ENCODE assay signal across 10 cellular contexts in the genomic region with DNA sequence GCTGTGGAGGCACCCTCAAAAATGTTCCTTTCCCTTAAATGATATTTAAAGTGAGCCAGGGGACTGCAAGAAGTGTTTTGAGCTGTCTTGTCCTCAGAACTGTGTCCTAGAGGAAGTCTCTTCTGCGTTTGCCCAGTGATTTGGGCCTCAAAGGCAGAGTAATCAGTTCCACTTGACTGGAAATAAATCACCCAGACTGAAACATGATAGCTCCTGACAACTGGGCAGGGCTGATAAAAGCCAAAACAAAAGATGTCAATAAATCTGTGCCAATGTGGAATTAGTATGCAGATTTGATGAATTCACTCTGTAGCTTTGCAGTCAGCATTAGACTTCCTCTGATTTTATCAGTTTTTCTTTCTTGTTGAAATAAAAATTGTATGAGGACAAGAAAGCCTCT.
DNase-seq lines count a peak whose midpoint lies in the region; ATAC-seq and TF ChIP-seq lines count a peak whose summit lies in the region.
"Had no signal": no experiment of that assay in that cellular context is flagged by ENCODE, and none has a peak within 500 bp of the region (broad histone marks: within the 10 kb centered on the region; RNA-seq: fewer than 3 reads in every experiment).

No MANE protein-coding gene starts in this region.

- no peaks in the 10 kb centered on the region for H3K9me3 Mint-ChIP-seq in activated T-helper 2 cell treated with anti-CD3 and anti-CD28 coated beads, Interferon-gamma antibody, Interleukin-2, Interleukin-4, amounts not matched to agents 10 μg/mL and 5 μg/mL and 100 μg/mL, durations not matched to agents 14 hours and 24 hours and 36 hours
- no peaks in the 10 kb centered on the region for H3K9me3 Mint-ChIP-seq in stimulated activated memory B cell treated with anti-CD40 and anti-IgM and Interleukin-4, amounts not matched to agents 10 μg/mL and 1 μg/mL and 100 μg/mL, for 72 hours
- H3K9me3 Mint-ChIP-seq: activated CD8-positive, alpha-beta T cell treated with anti-CD3 and anti-CD28 coated beads for 36 hours had no signal

- H3K27ac ChIP-seq in right atrium auricular region = no peak overlapping the region
- H3K27ac ChIP-seq: coronary artery had no signal

- H3K4me1 ChIP-seq in right atrium auricular region = peaks cover 0 to 18% of the 10 kb centered on the region in 2 donors

- H3K36me3 ChIP-seq in right atrium auricular region = peaks cover 3% of the 10 kb centered on the region

- no peaks in the 10 kb centered on the region for H3K27me3 ChIP-seq in right atrium auricular region

- ATAC-seq in left ventricle myocardium superior = peak; percentile 45
- ATAC-seq in GM21390 (IDR thresholded peaks at IDR 0.05; ENCODE audit: unreplicated experiment) = no peak
- ATAC-seq in stimulated activated memory B cell treated with anti-CD40 and anti-IgM and Interleukin-4, amounts not matched to agents 10 μg/mL and 1 μg/mL and 100 μg/mL, for 72 hours = no peak
- ATAC-seq: activated CD8-positive, alpha-beta T cell treated with anti-CD3 and anti-CD28 coated beads for 36 hours had no signal

- no peaks in the 10 kb centered on the region for H3K27me3 Mint-ChIP-seq in activated T-helper 2 cell treated with anti-CD3 and anti-CD28 coated beads, Interferon-gamma antibody, Interleukin-2, Interleukin-4, amounts not matched to agents 10 μg/mL and 5 μg/mL and 100 μg/mL, durations not matched to agents 14 hours and 24 hours and 36 hours (ENCODE audit: low read depth)
- no peaks in the 10 kb centered on the region for H3K27me3 Mint-ChIP-seq in stimulated activated memory B cell treated with anti-CD40 and anti-IgM and Interleukin-4, amounts not matched to agents 10 μg/mL and 1 μg/mL and 100 μg/mL, for 72 hours
- H3K27me3 Mint-ChIP-seq: activated CD8-positive, alpha-beta T cell treated with anti-CD3 and anti-CD28 coated beads for 36 hours had no signal

- no peaks in the 10 kb centered on the region for H3K9me3 ChIP-seq in right atrium auricular region

- intact Hi-C loops in left ventricle myocardium superior (cut with micrococcal nuclease) = no loop called here
- intact Hi-C loops in activated T-helper 2 cell treated with anti-CD3 and anti-CD28 coated beads, Interferon-gamma antibody, Interleukin-2, Interleukin-4, amounts not matched to agents 10 μg/mL and 5 μg/mL and 100 μg/mL, durations not matched to agents 14 hours and 24 hours and 36 hours (cut with micrococcal nuclease) = no loop called here

- no peak overlapping the region for H3K4me3 Mint-ChIP-seq in activated T-helper 2 cell treated with anti-CD3 and anti-CD28 coated beads, Interferon-gamma antibody, Interleukin-2, Interleukin-4, amounts not matched to agents 10 μg/mL and 5 μg/mL and 100 μg/mL, durations not matched to agents 14 hours and 24 hours and 36 hours (ENCODE audit: low read depth)
- no peak overlapping the region for H3K4me3 Mint-ChIP-seq in stimulated activated memory B cell treated with anti-CD40 and anti-IgM and Interleukin-4, amounts not matched to agents 10 μg/mL and 1 μg/mL and 100 μg/mL, for 72 hours
- H3K4me3 Mint-ChIP-seq: activated CD8-positive, alpha-beta T cell treated with anti-CD3 and anti-CD28 coated beads for 36 hours had no signal

- no peaks in the 10 kb centered on the region for H3K4me1 Mint-ChIP-seq in activated T-helper 2 cell treated with anti-CD3 and anti-CD28 coated beads, Interferon-gamma antibody, Interleukin-2, Interleukin-4, amounts not matched to agents 10 μg/mL and 5 μg/mL and 100 μg/mL, durations not matched to agents 14 hours and 24 hours and 36 hours (ENCODE audit: low read depth)
- no peaks in the 10 kb centered on the region for H3K4me1 Mint-ChIP-seq in stimulated activated memory B cell treated with anti-CD40 and anti-IgM and Interleukin-4, amounts not matched to agents 10 μg/mL and 1 μg/mL and 100 μg/mL, for 72 hours

- H3K27ac Mint-ChIP-seq in activated T-helper 2 cell treated with anti-CD3 and anti-CD28 coated beads, Interferon-gamma antibody, Interleukin-2, Interleukin-4, amounts not matched to agents 10 μg/mL and 5 μg/mL and 100 μg/mL, durations not matched to agents 14 hours and 24 hours and 36 hours = no peak overlapping the region
- H3K27ac Mint-ChIP-seq in stimulated activated memory B cell treated with anti-CD40 and anti-IgM and Interleukin-4, amounts not matched to agents 10 μg/mL and 1 μg/mL and 100 μg/mL, for 72 hours = no peak overlapping the region
- H3K27ac Mint-ChIP-seq: activated CD8-positive, alpha-beta T cell treated with anti-CD3 and anti-CD28 coated beads for 36 hours had no signal

- H3K4me3 ChIP-seq in right atrium auricular region = no peak overlapping the region
- H3K4me3 ChIP-seq: coronary artery had no signal

- DNase-seq in left ventricle myocardium superior (no peak), right atrium auricular region (ENCODE audit: low spot score) (no peak), NCI-H82 treated with DMSO at 0.1 percent for 48 hours (lab: John Stamatoyannopoulos, UW; ENCODE audit: unreplicated experiment) (peak; percentile 74), erythroblast (lab: John Stamatoyannopoulos, UW) (peak; percentile 10 to 43)
- no peak for DNase-seq in stimulated activated CD4-positive, alpha-beta T cell treated with anti-CD3 and anti-CD28 coated beads, Interleukin-4, amount 100 ng/mL, for 24 hours
- DNase-seq in activated T-helper 2 cell treated with anti-CD3 and anti-CD28 coated beads, Interferon-gamma antibody, Interleukin-2, Interleukin-4, amounts not matched to agents 10 μg/mL and 5 μg/mL and 100 μg/mL, durations not matched to agents 14 hours and 24 hours and 36 hours (ENCODE audit: low spot score) = no peak
- DNase-seq: activated CD8-positive, alpha-beta T cell treated with anti-CD3 and anti-CD28 coated beads for 36 hours had no signal

- peaks cover 5% of the 10 kb centered on the region for H3K36me3 Mint-ChIP-seq in activated T-helper 2 cell treated with anti-CD3 and anti-CD28 coated beads, Interferon-gamma antibody, Interleukin-2, Interleukin-4, amounts not matched to agents 10 μg/mL and 5 μg/mL and 100 μg/mL, durations not matched to agents 14 hours and 24 hours and 36 hours (ENCODE audit: low read depth)
- peaks cover 34% of the 10 kb centered on the region for H3K36me3 Mint-ChIP-seq in stimulated activated memory B cell treated with anti-CD40 and anti-IgM and Interleukin-4, amounts not matched to agents 10 μg/mL and 1 μg/mL and 100 μg/mL, for 72 hours

- no peak for TF ChIP-seq CTCF in right atrium auricular region (IDR thresholded peaks at IDR 0.05)

- TF ChIP-seq POLR2A in erythroblast (IDR thresholded peaks at IDR 0.05; ENCODE audit: low read length) = no peak

Comparison
In these comparisons a context has a peak if more than half of its experiments do, and no peak if none do; other contexts are left out.
1. DNase-seq: peak in NCI-H82 treated with DMSO at 0.1 percent for 48 hours (single experiment) and erythroblast (2 of 2); none in left ventricle myocardium superior (single experiment), right atrium auricular region (single experiment), stimulated activated CD4-positive, alpha-beta T cell treated with anti-CD3 and anti-CD28 coated beads, Interleukin-4, amount 100 ng/mL, for 24 hours (single experiment) and activated T-helper 2 cell treated with anti-CD3 and anti-CD28 coated beads, Interferon-gamma antibody, Interleukin-2, Interleukin-4, amounts not matched to agents 10 μg/mL and 5 μg/mL and 100 μg/mL, durations not matched to agents 14 hours and 24 hours and 36 hours (single experiment).